12 cellular contexts compared by ENCODE assay signal in genomic region chr11:17273668-17274321, GRCh38. TPM values are rescaled to one million over a fixed set of nuclear protein-coding genes. Genes with fewer than 3 reads are reported as not detected.
DNase-seq lines count a peak whose midpoint lies in the region; TF ChIP-seq lines count a peak whose summit lies in the region.
"Had no signal": no experiment of that assay in that cellular context is flagged by ENCODE, and none has a peak within 500 bp of the region (broad histone marks: within the 10 kb centered on the region; RNA-seq: fewer than 3 reads in every experiment).

No MANE protein-coding gene starts in this region.

- TF ChIP-seq CTCF in esophagus squamous epithelium (IDR thresholded peaks at IDR 0.05) (no peak), WERI-Rb-1 (IDR thresholded peaks at IDR 0.05; ENCODE audit: low read depth, low read length) (no peak)

- TF ChIP-seq POLR2A in esophagus squamous epithelium (IDR thresholded peaks at IDR 0.05), result no peak

- no peak overlapping the region for H3K4me3 Mint-ChIP-seq in activated naive CD4-positive, alpha-beta T cell treated with anti-CD3 and anti-CD28 coated beads, Interleukin-2, amount 10 ng/mL, durations not matched to agents 7 days and 5 days

- H3K27me3 Mint-ChIP-seq in activated naive CD4-positive, alpha-beta T cell treated with anti-CD3 and anti-CD28 coated beads, Interleukin-2, amount 10 ng/mL, durations not matched to agents 7 days and 5 days, result peaks cover 25% of the 10 kb centered on the region

- peaks cover 5% of the 10 kb centered on the region for H3K36me3 Mint-ChIP-seq in activated naive CD4-positive, alpha-beta T cell treated with anti-CD3 and anti-CD28 coated beads, Interleukin-2, amount 10 ng/mL, durations not matched to agents 7 days and 5 days

- intact Hi-C loops in esophagus squamous epithelium (cut with DNase I), result no loop called here

- peak; percentile 55 for DNase-seq in Caki2 (ENCODE audit: low read depth)
- DNase-seq in H7, result peak; percentile 15
- DNase-seq in NOMO-1 treated with dmso at 0.1 percent for 144 hours (lab: John Stamatoyannopoulos, UW; ENCODE audit: unreplicated experiment), result peak; percentile 71
- DNase-seq in esophagus squamous epithelium (lab: John Stamatoyannopoulos, UW), result no peak
- no peak for DNase-seq in WERI-Rb-1
- no peak for DNase-seq in NCI-H2171 (lab: John Stamatoyannopoulos, UW)
- DNase-seq in activated naive CD4-positive, alpha-beta T cell treated with anti-CD3 and anti-CD28 coated beads, Interleukin-2, amount 10 ng/mL, durations not matched to agents 7 days and 5 days, result no peak
- DNase-seq: adrenal gland, KG1, mammary epithelial cell had no signal

- H3K4me1 ChIP-seq in esophagus squamous epithelium, result peaks cover 0 to 43% (median 6%) of the 10 kb centered on the region in 3 donors

- H3K27ac Mint-ChIP-seq in activated naive CD4-positive, alpha-beta T cell treated with anti-CD3 and anti-CD28 coated beads, Interleukin-2, amount 10 ng/mL, durations not matched to agents 7 days and 5 days, result no peak overlapping the region

- in situ Hi-C loops in Caki2 (cut with HindIII; ENCODE audit: low pct_unique_long_range_greater_than_20kb, low sequenced_read_pairs), result no loop called here

- H3K36me3 ChIP-seq in H7 (replicated peaks; ENCODE audit: control insufficient read depth, insufficient read depth, low read length) (no peaks in the 10 kb centered on the region), esophagus squamous epithelium (no peaks in the 10 kb centered on the region), WERI-Rb-1 (no peaks in the 10 kb centered on the region)
- H3K36me3 ChIP-seq: adrenal gland, neutrophil had no signal

- peaks cover 39% of the 10 kb centered on the region for H3K4me1 Mint-ChIP-seq in activated naive CD4-positive, alpha-beta T cell treated with anti-CD3 and anti-CD28 coated beads, Interleukin-2, amount 10 ng/mL, durations not matched to agents 7 days and 5 days

- H3K27ac ChIP-seq in esophagus squamous epithelium (peak overlapping the region in 3 of 4 donors; percentile 31 to 56 (median 53)), WERI-Rb-1 (no peak overlapping the region)
- H3K27ac ChIP-seq: adrenal gland, neutrophil had no signal

- H3K4me3 ChIP-seq in H7 (ENCODE audit: insufficient read depth, low read depth, low read length) (no peak overlapping the region), esophagus squamous epithelium (no peak overlapping the region), WERI-Rb-1 (ENCODE audit: low read depth, low read length) (no peak overlapping the region)
- H3K4me3 ChIP-seq: adrenal gland, smooth muscle cell had no signal

- 71 to 95% methylated on average over 4 of the region's 5 CpGs for WGBS in esophagus squamous epithelium, 2 donors

- H3K9me3 ChIP-seq in esophagus squamous epithelium (no peaks in the 10 kb centered on the region), WERI-Rb-1 (ENCODE audit: severe bottlenecking) (no peaks in the 10 kb centered on the region)
- H3K9me3 ChIP-seq: adrenal gland, neutrophil had no signal

- no peaks in the 10 kb centered on the region for H3K9me3 Mint-ChIP-seq in activated naive CD4-positive, alpha-beta T cell treated with anti-CD3 and anti-CD28 coated beads, Interleukin-2, amount 10 ng/mL, durations not matched to agents 7 days and 5 days

- CTCF ChIA-PET in activated naive CD4-positive, alpha-beta T cell treated with anti-CD3 and anti-CD28 coated beads, Interleukin-2, amount 10 ng/mL, durations not matched to agents 7 days and 5 days (lab: Charles Lee), result interaction anchor here (0.7 kb wide), 1 partner anchor 44 kb away, joined by 3 read pairs; no protein-coding TSS in a partner anchor

- H3K27me3 ChIP-seq in H7 (ENCODE audit: control insufficient read depth, insufficient read depth, low read length) (peaks cover 3% of the 10 kb centered on the region), esophagus squamous epithelium (no peaks in the 10 kb centered on the region), WERI-Rb-1 (ENCODE audit: insufficient read depth, low read depth, severe bottlenecking) (no peaks in the 10 kb centered on the region)
- H3K27me3 ChIP-seq: adrenal gland, neutrophil had no signal

RNA-seq across cellular contexts. Expression of gene NUCB2, which starts 2.7 kb away (rescaled TPM):
- total RNA-seq in Caki2 (2014; rRNA removed; shearing (Covaris generic); ENCODE audit: low replicate concordance), result 19.0 and 22.1 TPM in 2 replicates
- total RNA-seq in H7 (2014; rRNA removed; shearing (Covaris generic)), result 4.1 and 4.9 TPM in 2 replicates
- total RNA-seq in esophagus squamous epithelium, result 100 to 1,000 TPM in 1 of 4 donors, 10 to 100 TPM in 3; 69.4 to 152 (median 82.2) TPM

Comparison
In these comparisons a context has a peak if more than half of its experiments do, and no peak if none do; other contexts are left out.
1. DNase-seq: peak in Caki2 (single experiment), H7 (single experiment) and NOMO-1 treated with dmso at 0.1 percent for 144 hours (single experiment); none in esophagus squamous epithelium (single experiment), WERI-Rb-1 (single experiment), NCI-H2171 (single experiment) and activated naive CD4-positive, alpha-beta T cell treated with anti-CD3 and anti-CD28 coated beads, Interleukin-2, amount 10 ng/mL, durations not matched to agents 7 days and 5 days (single experiment).